24 cellular contexts compared by ENCODE assay signal in the genomic region with DNA sequence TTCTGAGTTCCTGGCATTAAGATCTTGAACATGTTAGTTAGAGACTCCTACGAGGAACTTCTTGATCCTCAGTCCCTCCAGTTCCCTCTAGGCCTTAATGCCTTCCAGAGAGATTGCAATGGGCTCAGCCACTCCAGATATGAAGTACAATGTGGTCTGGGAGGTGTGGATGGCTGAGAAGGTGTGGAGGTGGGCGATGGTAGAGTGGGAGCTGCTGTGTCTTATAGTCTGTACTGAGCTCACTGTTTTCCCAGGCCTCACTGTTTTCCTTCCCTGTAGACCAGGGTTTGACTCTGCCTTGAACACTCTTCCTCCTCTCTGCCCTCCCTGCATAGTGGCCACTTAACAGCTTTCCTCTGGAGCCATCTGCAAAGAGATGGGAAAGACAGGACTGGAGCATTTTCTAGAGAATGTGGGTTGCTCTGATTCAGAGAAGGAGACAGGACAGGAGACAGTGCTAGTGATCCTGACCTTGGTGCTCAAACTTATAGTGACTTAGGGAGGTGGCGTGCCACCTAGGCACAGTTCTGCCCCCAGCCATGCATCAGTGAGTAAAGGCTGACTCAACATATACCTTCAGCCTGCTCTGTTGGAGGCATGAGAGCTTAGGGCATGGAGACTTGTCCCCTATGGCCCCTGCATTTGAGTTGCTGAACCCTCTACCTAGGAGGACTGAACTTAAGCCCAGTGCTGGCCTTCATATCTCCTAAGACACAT.
A peak's percentile ranks its signal among the peaks of the same experiment; 100 is the strongest.
DNase-seq lines count a peak whose midpoint lies in the region; ATAC-seq, FAIRE-seq and TF ChIP-seq lines count a peak whose summit lies in the region.
"Had no signal": no experiment of that assay in that cellular context is flagged by ENCODE, and none has a peak within 500 bp of the region (broad histone marks: within the 10 kb centered on the region; RNA-seq: fewer than 3 reads in every experiment).

No MANE protein-coding gene starts in this region.

- no peak overlapping the region for H4K8ac ChIP-seq in neuronal stem cell (ENCODE audit: low read depth, low read length)

- H2BK120ac ChIP-seq in neuronal stem cell (ENCODE audit: low read depth, low read length) = no peak overlapping the region

- ATAC-seq in HG03060 (IDR thresholded peaks at IDR 0.05; ENCODE audit: low read depth, unreplicated experiment) = peak; percentile 27
- ATAC-seq: CD8-positive, alpha-beta T cell; GM12878; K562; Right ventricle myocardium inferior; SK-N-SH treated with all-trans-retinoic acid at 6 μM for 48 hours had no signal

- peak; percentile 48 for FAIRE-seq in urothelium cell line (lab: Jason Lieb, UNC)
- FAIRE-seq: G401.6, GM12878, K562 had no signal

- H2AK5ac ChIP-seq in neuronal stem cell (ENCODE audit: low read depth, low read length) = no peak overlapping the region

- H3K9me3 ChIP-seq in neuronal stem cell (replicated peaks in 1 of 2; ENCODE audit: control insufficient read depth in 2 of 2, insufficient read depth in 1 of 2, low read depth in 1 of 2, low read length in 2 of 2) = no peaks in the 10 kb centered on the region
- H3K9me3 ChIP-seq in spleen = no peaks in the 10 kb centered on the region
- H3K9me3 ChIP-seq: Caco-2 had no signal

- H3K18ac ChIP-seq in neuronal stem cell (ENCODE audit: low read length) = peak overlapping the region; percentile 16

- H3K23ac ChIP-seq in neuronal stem cell (ENCODE audit: low read depth, low read length, poor library complexity) = no peak overlapping the region

- H3K27ac ChIP-seq in dorsolateral prefrontal cortex = peak overlapping the region in 58 of 59 donors; percentile 85 to 100 (median 98)
- H3K27ac ChIP-seq in neuronal stem cell (replicated peaks; ENCODE audit: low read length) = no peak overlapping the region
- no peak overlapping the region for H3K27ac ChIP-seq in spleen
- H3K27ac ChIP-seq: PC-9, SJCRH30 had no signal

- intact Hi-C loops in dorsolateral prefrontal cortex (cut with DNase I) (loop anchor here (5.0 to 10.0 kb wide), 2 partner anchors 56 to 131 kb away; no protein-coding TSS in a partner anchor), spleen (cut with DNase I; ENCODE audit: low total_unique reads) (no loop called here)

- DNase-seq in dorsolateral prefrontal cortex = no peak
- DNase-seq in neuronal stem cell (ENCODE audit: low spot score) = no peak
- no peak for DNase-seq in urothelium cell line (ENCODE audit: low spot score)
- no peak for DNase-seq in NCI-H2081 (lab: John Stamatoyannopoulos, UW)
- no peak for DNase-seq in occipital lobe (lab: John Stamatoyannopoulos, UW)
- DNase-seq in spleen = no peak
- DNase-seq: Caco-2; CD8-positive, alpha-beta T cell; H7; Kasumi-1; NCI-H1092 treated with DMSO at 0.1 percent for 48 hours; NCI-H1436; NCI-H187; NCI-H2107; NCI-H524; NCI-H748 treated with DMSO at 0.1 percent for 48 hours; PC-9; SJCRH30 had no signal

- no peak overlapping the region for H2AFZ ChIP-seq in neuronal stem cell (ENCODE audit: low read length)
- H2AFZ ChIP-seq: PC-9 had no signal

- H2BK5ac ChIP-seq in neuronal stem cell (ENCODE audit: low read length) = no peak overlapping the region

- no peak overlapping the region for H3K4ac ChIP-seq in neuronal stem cell (ENCODE audit: low read length)

- H3K9ac ChIP-seq in neuronal stem cell (ENCODE audit: low read depth, low read length, poor library complexity) = no peak overlapping the region

- TF ChIP-seq POLR2A in spleen (IDR thresholded peaks at IDR 0.05) = no peak

- H3K27me3 ChIP-seq in dorsolateral prefrontal cortex (no peaks in the 10 kb centered on the region), neuronal stem cell (ENCODE audit: control insufficient read depth in 3 of 3, insufficient read depth in 3 of 3, low read depth in 1 of 3, low read length in 3 of 3) (no peaks in the 10 kb centered on the region), spleen (replicated peaks in 1 of 7) (no peaks in the 10 kb centered on the region)
- H3K27me3 ChIP-seq: SJCRH30 had no signal

- H3K4me3 ChIP-seq in dorsolateral prefrontal cortex = no peak overlapping the region
- no peak overlapping the region for H3K4me3 ChIP-seq in neuronal stem cell (ENCODE audit: low read length in 2 of 2)
- no peak overlapping the region for H3K4me3 ChIP-seq in spleen
- H3K4me3 ChIP-seq: GM12878, K562, PC-9, SJCRH30 had no signal

- H4K91ac ChIP-seq in neuronal stem cell (ENCODE audit: low read depth, low read length, poor library complexity) = no peak overlapping the region

- H3K4me1 ChIP-seq in neuronal stem cell (ENCODE audit: control insufficient read depth in 2 of 2, insufficient read depth in 1 of 2, low read depth in 1 of 2, low read length in 2 of 2) (peaks cover 9 to 10% of the 10 kb centered on the region in 2 donors), spleen (peaks cover 0 to 6% (median 0%) of the 10 kb centered on the region in 6 donors)

- TF ChIP-seq CTCF in dorsolateral prefrontal cortex (IDR thresholded peaks at IDR 0.05 in 54 of 56, conservative IDR thresholded peaks at IDR 0.05 in 2 of 56; ENCODE audit: low read depth in 1 of 56, partially characterized antibody in 56 of 56) (no peak), spleen (IDR thresholded peaks at IDR 0.05 in 8 of 11, conservative IDR thresholded peaks at IDR 0.05 in 3 of 11) (no peak)

- H3K4me2 ChIP-seq in neuronal stem cell (ENCODE audit: insufficient read depth, low read length, poor library complexity, severe bottlenecking) = no peak overlapping the region
- H3K4me2 ChIP-seq: PC-9 had no signal

- H2BK15ac ChIP-seq in neuronal stem cell (ENCODE audit: low read length) = peak overlapping the region; percentile 18

- H3K14ac ChIP-seq in neuronal stem cell (ENCODE audit: low read length) = peak overlapping the region; percentile 13

- H3K79me1 ChIP-seq in neuronal stem cell (ENCODE audit: low read depth, low read length) = no peaks in the 10 kb centered on the region

- WGBS in neuronal stem cell (ENCODE audit: extremely low coverage in 2 of 2, insufficient read length in 2 of 2, insufficient replicate concordance in 1 of 2), 2 donors = no CpG with 5 or more reads among the region's 3 CpGs
- 82 to 90% (median 85%) methylated on average over 3 of the region's 3 CpGs for WGBS in spleen, 5 donors

- no peak overlapping the region for H2BK12ac ChIP-seq in neuronal stem cell (ENCODE audit: low read length)

- H3K36me3 ChIP-seq in neuronal stem cell (replicated peaks in 1 of 2; ENCODE audit: control insufficient read depth in 2 of 2, insufficient read depth in 2 of 2, low read length in 2 of 2) (no peaks in the 10 kb centered on the region), spleen (no peaks in the 10 kb centered on the region)
- H3K36me3 ChIP-seq: SJCRH30 had no signal

Comparison
In these comparisons a context has a peak if more than half of its experiments do, and no peak if none do; other contexts are left out.
1. H3K27ac ChIP-seq: peak in dorsolateral prefrontal cortex (58 of 59); none in neuronal stem cell (single experiment) and spleen (0 of 8).